ENCODE assay signal across 21 cellular contexts in genomic region chr18:33159151-33159550, GRCh38.
DNase-seq lines count a peak whose midpoint lies in the region; ATAC-seq, FAIRE-seq and TF ChIP-seq lines count a peak whose summit lies in the region.
"Had no signal": no experiment of that assay in that cellular context is flagged by ENCODE, and none has a peak within 500 bp of the region (broad histone marks: within the 10 kb centered on the region; RNA-seq: fewer than 3 reads in every experiment).

No MANE protein-coding gene starts in this region.

- H3K23ac ChIP-seq in IMR-90 (ENCODE audit: low read depth, low read length) (no peak overlapping the region), mesenchymal stem cell (ENCODE audit: low read length in 2 of 2) (no peak overlapping the region)

- H3K4ac ChIP-seq in IMR-90 (ENCODE audit: low read depth, low read length) (no peak overlapping the region), mesenchymal stem cell (ENCODE audit: low read depth in 1 of 2, low read length in 2 of 2) (no peak overlapping the region)

- H2BK20ac ChIP-seq in IMR-90 (ENCODE audit: low read depth, low read length), result no peak overlapping the region

- TF ChIP-seq POLR2A in IMR-90 (IDR thresholded peaks at IDR 0.05; ENCODE audit: low read depth, low read length), result no peak
- no peak for TF ChIP-seq POLR2A in gastroesophageal sphincter (IDR thresholded peaks at IDR 0.05)

- TF ChIP-seq CTCF in D721Med (IDR thresholded peaks at IDR 0.05; ENCODE audit: insufficient read depth, missing control alignments) (no peak), IMR-90 (conservative IDR thresholded peaks at IDR 0.05; ENCODE audit: low read depth, low read length) (no peak), gastroesophageal sphincter (IDR thresholded peaks at IDR 0.05) (no peak), omental fat pad (IDR thresholded peaks at IDR 0.05) (no peak)

- no peaks in the 10 kb centered on the region for H3K27me3 ChIP-seq in IMR-90 (ENCODE audit: control insufficient read depth, insufficient read depth, low read length)
- no peaks in the 10 kb centered on the region for H3K27me3 ChIP-seq in mesenchymal stem cell (ENCODE audit: control insufficient read depth in 1 of 2, insufficient read depth in 1 of 2, low read length in 2 of 2)
- H3K27me3 ChIP-seq in gastroesophageal sphincter, result no peaks in the 10 kb centered on the region
- H3K27me3 ChIP-seq: BE2C, BLaER1 had no signal

- no peak overlapping the region for H2BK15ac ChIP-seq in IMR-90 (ENCODE audit: low read depth, low read length)
- H2BK15ac ChIP-seq in mesenchymal stem cell (ENCODE audit: low read depth, poor library complexity, severe bottlenecking), result no peak overlapping the region

- H4K8ac ChIP-seq in IMR-90 (ENCODE audit: low read depth in 2 of 2, low read length in 2 of 2) (no peak overlapping the region), mesenchymal stem cell (ENCODE audit: low read length) (no peak overlapping the region)

- no peaks in the 10 kb centered on the region for H4K20me1 ChIP-seq in IMR-90 (ENCODE audit: insufficient read depth, low read length)
- H4K20me1 ChIP-seq: BLaER1 had no signal

- no TSS peak for BruUV-seq in IMR-90 (replicated peaks; lab: Mats Ljungman, UMichigan)

- dilution Hi-C loops in IMR-90 (cut with HindIII; ENCODE audit: low sequenced_read_pairs, unreplicated experiment), result no loop called here

- H3K4me1 ChIP-seq in IMR-90 (ENCODE audit: control insufficient read depth, insufficient read depth, low read length) (no peaks in the 10 kb centered on the region), mesenchymal stem cell (ENCODE audit: control insufficient read depth, insufficient read depth, low read depth, low read length) (no peaks in the 10 kb centered on the region), gastroesophageal sphincter (no peaks in the 10 kb centered on the region)
- H3K4me1 ChIP-seq: BE2C had no signal

- ATAC-seq in IMR-90 (ENCODE audit: low read depth) (no peak), gastroesophageal sphincter (no peak), HG02759 (IDR thresholded peaks at IDR 0.05; ENCODE audit: unreplicated experiment) (no peak), omental fat pad (ENCODE audit: low FRiP score) (no peak)

- no peak overlapping the region for H2BK5ac ChIP-seq in IMR-90 (ENCODE audit: low read depth, low read length, poor library complexity, severe bottlenecking)
- H2BK5ac ChIP-seq in mesenchymal stem cell (ENCODE audit: low read depth, low read length, poor library complexity, severe bottlenecking), result no peak overlapping the region

- CTCF ChIA-PET in IMR-90 (lab: Yijun Ruan, JAX), result no interaction called here

- no peak overlapping the region for H2BK12ac ChIP-seq in mesenchymal stem cell (ENCODE audit: low read length in 2 of 2)

- FAIRE-seq in D721Med (lab: Jason Lieb, UNC), result peak; percentile 93
- FAIRE-seq: A204.1, G401.6, GM12891, GM19239 had no signal

- no peak overlapping the region for H3K56ac ChIP-seq in IMR-90 (ENCODE audit: extremely low read depth, insufficient read depth, low read length)

- intact Hi-C loops in IMR-90 (cut with micrococcal nuclease), result no loop called here

- POLR2A ChIA-PET in IMR-90 (lab: Charles Lee; ENCODE audit: unreplicated experiment), result no interaction called here

- no CpG with 5 or more reads among the region's 2 CpGs for WGBS in IMR-90 (ENCODE audit: extremely low coverage in 2 of 2, insufficient read length in 1 of 2), 2 experiments
- WGBS in mesenchymal stem cell, result 88% methylated on average over 1 of the region's 2 CpGs
- WGBS in gastroesophageal sphincter (ENCODE audit: low coverage in 1 of 2), 2 donors, result 11 to 47% methylated on average over 2 of the region's 2 CpGs

- H3K4me3 ChIP-seq in IMR-90 (ENCODE audit: insufficient read depth, low read depth, low read length) (no peak overlapping the region), mesenchymal stem cell (ENCODE audit: insufficient read depth in 1 of 2, low read depth in 1 of 2, low read length in 2 of 2) (no peak overlapping the region), gastroesophageal sphincter (no peak overlapping the region)
- H3K4me3 ChIP-seq: BLaER1 had no signal

- no peak overlapping the region for H4K5ac ChIP-seq in IMR-90 (ENCODE audit: low read depth, low read length)

- H2AK5ac ChIP-seq in IMR-90 (ENCODE audit: low read depth, low read length) (no peak overlapping the region), mesenchymal stem cell (ENCODE audit: low read length, severe bottlenecking) (no peak overlapping the region)

- H3K18ac ChIP-seq in IMR-90 (ENCODE audit: low read depth, low read length), result no peak overlapping the region
- H3K18ac ChIP-seq in mesenchymal stem cell (ENCODE audit: low read depth in 1 of 2, low read length in 2 of 2), result peak overlapping the region in 1 of 2 experiments; percentile 43

- H2AFZ ChIP-seq in IMR-90 (replicated peaks; ENCODE audit: low read length, poor library complexity) (no peak overlapping the region), mesenchymal stem cell (ENCODE audit: low read depth, low read length) (no peak overlapping the region)

- in situ Hi-C loops in IMR-90 (cut with MboI; ENCODE audit: low sequenced_read_pairs), result no loop called here

- H3K36me3 ChIP-seq in IMR-90 (ENCODE audit: control insufficient read depth, insufficient read depth, low read length) (no peaks in the 10 kb centered on the region), mesenchymal stem cell (ENCODE audit: control insufficient read depth in 1 of 2, insufficient read depth in 2 of 2, low read depth in 1 of 2, low read length in 2 of 2) (no peaks in the 10 kb centered on the region), gastroesophageal sphincter (no peaks in the 10 kb centered on the region)
- H3K36me3 ChIP-seq: BE2C, BLaER1 had no signal

- no peak for DNase-seq in D721Med (ENCODE audit: insufficient read length, low spot score)
- DNase-seq in IMR-90, result no peak
- DNase-seq in mesenchymal stem cell, result no peak
- DNase-seq in omental fat pad (ENCODE audit: low spot score), result no peak
- DNase-seq: 8988T; ACHN; BE2C; C1 segment of cervical spinal cord; CD4-positive, alpha-beta memory T cell; CD4-positive, CD25-positive, alpha-beta regulatory T cell; CD8-positive, alpha-beta memory T cell; COR-L47; DMS79 treated with DMSO at 0.1 percent for 48 hours; GF-D8 had no signal

- no peaks in the 10 kb centered on the region for H3K79me1 ChIP-seq in IMR-90 (ENCODE audit: low read depth in 1 of 2, low read length in 2 of 2)
- no peaks in the 10 kb centered on the region for H3K79me1 ChIP-seq in mesenchymal stem cell (replicated peaks; ENCODE audit: low read length, poor library complexity, severe bottlenecking)

- TF ChIP-seq EP300 in gastroesophageal sphincter (IDR thresholded peaks at IDR 0.05), result no peak

- no peaks in the 10 kb centered on the region for H3K9me1 ChIP-seq in IMR-90 (ENCODE audit: insufficient read depth, low read length)

- no peak overlapping the region for H3K9ac ChIP-seq in IMR-90 (ENCODE audit: low read depth, low read length)
- no peak overlapping the region for H3K9ac ChIP-seq in mesenchymal stem cell (ENCODE audit: low read length)
- H3K9ac ChIP-seq: BLaER1 had no signal

- H3K9me3 ChIP-seq in IMR-90 (ENCODE audit: control insufficient read depth, insufficient read depth, low read length) (no peaks in the 10 kb centered on the region), mesenchymal stem cell (ENCODE audit: control insufficient read depth, low read length) (no peaks in the 10 kb centered on the region), gastroesophageal sphincter (peaks cover 0 to 4% (median 0%) of the 10 kb centered on the region in 3 donors)
- H3K9me3 ChIP-seq: BE2C, BLaER1 had no signal

- H2BK120ac ChIP-seq in IMR-90 (ENCODE audit: low read depth, low read length) (no peak overlapping the region), mesenchymal stem cell (ENCODE audit: low read depth, low read length) (peak overlapping the region; percentile 49)

- H3K27ac ChIP-seq in IMR-90 (ENCODE audit: insufficient read depth, low read length), result no peak overlapping the region
- no peak overlapping the region for H3K27ac ChIP-seq in mesenchymal stem cell (ENCODE audit: low read length, poor library complexity, severe bottlenecking)
- H3K27ac ChIP-seq in gastroesophageal sphincter, result no peak overlapping the region
- H3K27ac ChIP-seq: BLaER1 had no signal

- no peak overlapping the region for H3K4me2 ChIP-seq in IMR-90 (ENCODE audit: low read depth, low read length)
- H3K4me2 ChIP-seq in mesenchymal stem cell (ENCODE audit: low read length, poor library complexity, severe bottlenecking), result no peak overlapping the region
- H3K4me2 ChIP-seq: BLaER1 had no signal

- H4K91ac ChIP-seq in IMR-90 (ENCODE audit: insufficient read depth, low read depth, low read length) (no peak overlapping the region), mesenchymal stem cell (ENCODE audit: low read length) (no peak overlapping the region)

- TF ChIP-seq RAD21 in IMR-90 (IDR thresholded peaks at IDR 0.05; ENCODE audit: low read length), result no peak

- H3K14ac ChIP-seq in IMR-90 (replicated peaks; ENCODE audit: low read depth, low read length) (no peak overlapping the region), mesenchymal stem cell (ENCODE audit: low read length in 2 of 2) (no peak overlapping the region)

- no peak overlapping the region for H2AK9ac ChIP-seq in IMR-90 (replicated peaks; ENCODE audit: low read depth, low read length, poor library complexity)

TF ChIP-seq in IMR-90, 13 proteins besides CTCF, POLR2A, EP300 and RAD21:
- TF ChIP-seq MAFK (IDR thresholded peaks at IDR 0.05; ENCODE audit: low read depth, low read length) (0 out of 2 replicates have a peak, but pooled peaks have one; percentile 8), CHD1 (IDR thresholded peaks at IDR 0.05; ENCODE audit: low read depth, low read length) (no peak)
TF ChIP-seq in IMR-90: peak in this region for 1.
